ENCODE assay signal across 9 cellular contexts in genomic region chr1:201702936-201703335, GRCh38.
DNase-seq lines count a peak whose midpoint lies in the region; ATAC-seq and TF ChIP-seq lines count a peak whose summit lies in the region.
"Had no signal": no experiment of that assay in that cellular context is flagged by ENCODE, and none has a peak within 500 bp of the region (broad histone marks: within the 10 kb centered on the region; RNA-seq: fewer than 3 reads in every experiment).

No MANE protein-coding gene starts in this region.

- H3K36me3 ChIP-seq in GM23248 (ENCODE audit: low read depth) (no peaks in the 10 kb centered on the region), esophagus muscularis mucosa (no peaks in the 10 kb centered on the region)

- no peaks in the 10 kb centered on the region for H3K9me2 ChIP-seq in GM23248 (ENCODE audit: insufficient read depth)

- no peak for TF ChIP-seq POLR2A in esophagus muscularis mucosa (IDR thresholded peaks at IDR 0.05; ENCODE audit: low read depth)

- H3K27me3 ChIP-seq in GM23248 (replicated peaks; ENCODE audit: insufficient read depth): no peaks in the 10 kb centered on the region
- no peaks in the 10 kb centered on the region for H3K27me3 ChIP-seq in esophagus muscularis mucosa

- H3K4me3 Mint-ChIP-seq in stimulated activated naive B cell treated with anti-CD40 and anti-IgM and Interleukin-4, amounts not matched to agents 10 μg/mL and 1 μg/mL and 100 μg/mL, for 72 hours: no peak overlapping the region
- H3K4me3 Mint-ChIP-seq: stimulated activated naive CD8-positive, alpha-beta T cell treated with anti-CD3 and anti-CD28 coated beads, Interleukin-15, amount 100 ng/mL, for 72 hours had no signal

- H3K4me3 ChIP-seq in GM23248: no peak overlapping the region
- no peak overlapping the region for H3K4me3 ChIP-seq in esophagus muscularis mucosa

- peaks cover 0 to 14% of the 10 kb centered on the region in 2 donors for H3K27me3 Mint-ChIP-seq in stimulated activated naive B cell treated with anti-CD40 and anti-IgM and Interleukin-4, amounts not matched to agents 10 μg/mL and 1 μg/mL and 100 μg/mL, for 72 hours
- H3K27me3 Mint-ChIP-seq: stimulated activated naive CD8-positive, alpha-beta T cell treated with anti-CD3 and anti-CD28 coated beads, Interleukin-15, amount 100 ng/mL, for 72 hours had no signal

- no peaks in the 10 kb centered on the region for H4K20me1 ChIP-seq in GM23248 (ENCODE audit: insufficient read depth)

- peak overlapping the region; percentile 55 for H3K4me2 ChIP-seq in GM23248 (ENCODE audit: unreplicated experiment)

- H3K4me1 Mint-ChIP-seq in stimulated activated naive B cell treated with anti-CD40 and anti-IgM and Interleukin-4, amounts not matched to agents 10 μg/mL and 1 μg/mL and 100 μg/mL, for 72 hours: peaks cover 0 to 2% of the 10 kb centered on the region in 2 donors
- H3K4me1 Mint-ChIP-seq: stimulated activated naive CD8-positive, alpha-beta T cell treated with anti-CD3 and anti-CD28 coated beads, Interleukin-15, amount 100 ng/mL, for 72 hours had no signal

- no peaks in the 10 kb centered on the region for H3K36me3 Mint-ChIP-seq in stimulated activated naive B cell treated with anti-CD40 and anti-IgM and Interleukin-4, amounts not matched to agents 10 μg/mL and 1 μg/mL and 100 μg/mL, for 72 hours

- TF ChIP-seq CTCF in esophagus muscularis mucosa (IDR thresholded peaks at IDR 0.05): no peak

- in situ Hi-C loops in GM23248 (cut with MboI): loop anchor here (10.0 kb wide), 1 partner anchor 138 kb away; no protein-coding TSS in a partner anchor

- H3F3A ChIP-seq in GM23248 (ENCODE audit: insufficient read depth): peaks cover 55% of the 10 kb centered on the region

- H3K9ac ChIP-seq in GM23248: peak overlapping the region; percentile 74

- H3K4me1 ChIP-seq in GM23248 (ENCODE audit: insufficient read depth) (peaks cover 41% of the 10 kb centered on the region), esophagus muscularis mucosa (peaks cover 24 to 32% (median 29%) of the 10 kb centered on the region in 4 donors)

- H2AFZ ChIP-seq in GM23248: no peak overlapping the region

- H3K9me3 ChIP-seq in GM23248 (ENCODE audit: low read depth): no peaks in the 10 kb centered on the region
- H3K9me3 ChIP-seq in esophagus muscularis mucosa: no peaks in the 10 kb centered on the region

- peaks cover 3 to 4% of the 10 kb centered on the region in 2 donors for H3K9me3 Mint-ChIP-seq in stimulated activated naive B cell treated with anti-CD40 and anti-IgM and Interleukin-4, amounts not matched to agents 10 μg/mL and 1 μg/mL and 100 μg/mL, for 72 hours

- DNase-seq in GM23248: peak; percentile 36
- DNase-seq in NCI-H345 treated with DMSO at 0.1 percent for 48 hours (lab: John Stamatoyannopoulos, UW; ENCODE audit: unreplicated experiment): peak; percentile 97
- DNase-seq in esophagus muscularis mucosa (ENCODE audit: extremely low spot score): no peak
- DNase-seq in retina: peak; percentile 67
- DNase-seq in stimulated activated naive B cell treated with anti-CD40 and anti-IgM and Interleukin-4, amounts not matched to agents 10 μg/mL and 1 μg/mL and 100 μg/mL, for 72 hours: no peak
- no peak for DNase-seq in 8988T
- DNase-seq in activated effector memory CD4-positive, alpha-beta T cell treated with anti-CD3 and anti-CD28 coated beads, Interleukin-2, amount 50 U/mL, for 16 hours: no peak
- DNase-seq: stimulated activated naive CD8-positive, alpha-beta T cell treated with anti-CD3 and anti-CD28 coated beads, Interleukin-15, amount 100 ng/mL, for 72 hours had no signal

- ATAC-seq in stimulated activated naive B cell treated with anti-CD40 and anti-IgM and Interleukin-4, amounts not matched to agents 10 μg/mL and 1 μg/mL and 100 μg/mL, for 72 hours (replicated peaks): no peak
- no peak for ATAC-seq in HG03097 (IDR thresholded peaks at IDR 0.05; ENCODE audit: low FRiP score, unreplicated experiment)
- ATAC-seq: stimulated activated naive CD8-positive, alpha-beta T cell treated with anti-CD3 and anti-CD28 coated beads, Interleukin-15, amount 100 ng/mL, for 72 hours had no signal

- H3K79me2 ChIP-seq in GM23248 (ENCODE audit: insufficient read depth): peaks cover 91% of the 10 kb centered on the region

- no peak overlapping the region for H3K27ac Mint-ChIP-seq in stimulated activated naive B cell treated with anti-CD40 and anti-IgM and Interleukin-4, amounts not matched to agents 10 μg/mL and 1 μg/mL and 100 μg/mL, for 72 hours
- H3K27ac Mint-ChIP-seq: stimulated activated naive CD8-positive, alpha-beta T cell treated with anti-CD3 and anti-CD28 coated beads, Interleukin-15, amount 100 ng/mL, for 72 hours had no signal

- H3K27ac ChIP-seq in GM23248 (peak overlapping the region; percentile 99), esophagus muscularis mucosa (replicated peaks in 1 of 4) (peak overlapping the region; percentile 57 to 76 (median 68))

- TF ChIP-seq EP300 in esophagus muscularis mucosa (IDR thresholded peaks at IDR 0.05): no peak

- intact Hi-C loops in esophagus muscularis mucosa (cut with DNase I): no loop called here

- 46 to 68% methylated on average over 2 of the region's 2 CpGs for WGBS in GM23248 (ENCODE audit: low coverage in 1 of 2, low lambda C conversion rate in 2 of 2, missing lambda C conversion rate in 2 of 2), 2 experiments
- 22% methylated on average over 2 of the region's 2 CpGs for WGBS in esophagus muscularis mucosa

Comparison
In these comparisons a context has a peak if more than half of its experiments do, and no peak if none do; other contexts are left out.
1. DNase-seq: peak in GM23248 (single experiment), NCI-H345 treated with DMSO at 0.1 percent for 48 hours (single experiment) and retina (single experiment); none in esophagus muscularis mucosa (single experiment), stimulated activated naive B cell treated with anti-CD40 and anti-IgM and Interleukin-4, amounts not matched to agents 10 μg/mL and 1 μg/mL and 100 μg/mL, for 72 hours (single experiment), 8988T (single experiment) and activated effector memory CD4-positive, alpha-beta T cell treated with anti-CD3 and anti-CD28 coated beads, Interleukin-2, amount 50 U/mL, for 16 hours (single experiment).